In genomic region chr20:18157102-18157501, GRCh38 we compare ENCODE assay signal across 17 cellular contexts. TPM values are rescaled to one million over a fixed set of nuclear protein-coding genes. Genes with fewer than 3 reads are reported as not detected.
A peak's percentile ranks its signal among the peaks of the same experiment; 100 is the strongest.
DNase-seq lines count a peak whose midpoint lies in the region; ATAC-seq and TF ChIP-seq lines count a peak whose summit lies in the region.
"Had no signal": no experiment of that assay in that cellular context is flagged by ENCODE, and none has a peak within 500 bp of the region (broad histone marks: within the 10 kb centered on the region; RNA-seq: fewer than 3 reads in every experiment).

No MANE protein-coding gene starts in this region.

- peaks cover 16 to 50% of the 10 kb centered on the region in 2 experiments for H3K36me3 ChIP-seq in HEK293 (ENCODE audit: control insufficient read depth in 2 of 2, insufficient read depth in 1 of 2, low read length in 2 of 2)

- H3K4me1 Mint-ChIP-seq in activated T-cell treated with anti-CD3 and anti-CD28 coated beads, Interleukin-2, amount 50 U/mL, for 72 hours (ENCODE audit: low read depth): no peaks in the 10 kb centered on the region
- peaks cover 0 to 6% (median 5%) of the 10 kb centered on the region in 3 donors for H3K4me1 Mint-ChIP-seq in T-cell
- H3K4me1 Mint-ChIP-seq: GM23338, H9 had no signal

- no peaks in the 10 kb centered on the region for H3K4me1 ChIP-seq in HEK293 (ENCODE audit: control insufficient read depth, insufficient read depth, low read length)

- no peaks in the 10 kb centered on the region for H3K9me3 ChIP-seq in HEK293 (ENCODE audit: control insufficient read depth, insufficient read depth, low read depth, low read length)
- H3K9me3 ChIP-seq: Caco-2 had no signal

- H3K4me3 ChIP-seq in HEK293 (ENCODE audit: low read depth, low read length): no peak overlapping the region
- H3K4me3 ChIP-seq: GM12878, GM23338 had no signal

- ATAC-seq in activated T-cell treated with anti-CD3 and anti-CD28 coated beads, Interleukin-2, amount 50 U/mL, for 72 hours (replicated peaks in 1 of 2): no peak
- no peak for ATAC-seq in GM18502 (IDR thresholded peaks at IDR 0.05; ENCODE audit: poor library complexity, unreplicated experiment)
- ATAC-seq in T-cell (replicated peaks in 1 of 4): no peak
- ATAC-seq: CD8-positive, alpha-beta T cell; GM12878; GM23338; HCT116 had no signal

- CTCF ChIA-PET in HEK293 (lab: Yijun Ruan, JAX): no interaction called here
- CTCF ChIA-PET in T-cell (lab: Charles Lee): no interaction called here

- no peak overlapping the region for H3K27ac ChIP-seq in HEK293 (ENCODE audit: extremely low read depth, low read depth, low read length)

- H3K36me3 Mint-ChIP-seq in activated T-cell treated with anti-CD3 and anti-CD28 coated beads, Interleukin-2, amount 50 U/mL, for 72 hours (ENCODE audit: insufficient read depth in 2 of 2): peaks cover 0 to 10% of the 10 kb centered on the region in 2 donors
- H3K36me3 Mint-ChIP-seq in T-cell: peaks cover 55% of the 10 kb centered on the region

- H3K9me3 Mint-ChIP-seq in activated T-cell treated with anti-CD3 and anti-CD28 coated beads, Interleukin-2, amount 50 U/mL, for 72 hours: no peaks in the 10 kb centered on the region
- no peaks in the 10 kb centered on the region for H3K9me3 Mint-ChIP-seq in T-cell
- H3K9me3 Mint-ChIP-seq: CD8-positive, alpha-beta T cell; GM23338; H9; HFFc6 had no signal

- H3K4me3 Mint-ChIP-seq in activated T-cell treated with anti-CD3 and anti-CD28 coated beads, Interleukin-2, amount 50 U/mL, for 72 hours: no peak overlapping the region
- no peak overlapping the region for H3K4me3 Mint-ChIP-seq in T-cell
- H3K4me3 Mint-ChIP-seq: CD8-positive, alpha-beta T cell; GM23338; H9; HFFc6 had no signal

- no peak for TF ChIP-seq CTCF in HEK293 (tag by site-specific recombination; IDR thresholded peaks at IDR 0.05)

- DNase-seq in activated T-cell treated with anti-CD3 and anti-CD28 coated beads, Interleukin-2, amount 50 U/mL, for 72 hours: no peak
- DNase-seq in activated T-cell treated with anti-CD3 and anti-CD28 coated beads, Interleukin-2, amount 50 U/mL, for 48 hours: no peak
- DNase-seq in left kidney (ENCODE audit: low read depth, low spot score) (peak; percentile 54), T-cell (no peak)
- DNase-seq: C1 segment of cervical spinal cord; Caco-2; CD8-positive, alpha-beta T cell; DMS153; DND-41; GDM1; H9; HFFc6 had no signal

- POLR2A ChIA-PET in HEK293 (lab: Yijun Ruan, JAX) (no interaction called here), T-cell (lab: Charles Lee) (no interaction called here)

- peak overlapping the region; percentile 1 for H3K27ac Mint-ChIP-seq in activated T-cell treated with anti-CD3 and anti-CD28 coated beads, Interleukin-2, amount 50 U/mL, for 72 hours
- H3K27ac Mint-ChIP-seq in T-cell: no peak overlapping the region
- H3K27ac Mint-ChIP-seq: CD8-positive, alpha-beta T cell; GM23338; HFFc6 had no signal

- H3K27me3 Mint-ChIP-seq in activated T-cell treated with anti-CD3 and anti-CD28 coated beads, Interleukin-2, amount 50 U/mL, for 72 hours (ENCODE audit: low read depth): no peaks in the 10 kb centered on the region
- no peaks in the 10 kb centered on the region for H3K27me3 Mint-ChIP-seq in T-cell

TF ChIP-seq in HEK293, 187 proteins besides CTCF, POLR2A, EP300 and RAD21:
- TF ChIP-seq GLIS1 (tag by site-specific recombination; IDR thresholded peaks at IDR 0.05) (peak; percentile 67), ZNF416 (tag by site-specific recombination; IDR thresholded peaks at IDR 0.05) (no peak), YY2 (tag by site-specific recombination; IDR thresholded peaks at IDR 0.05) (no peak), ZFP37 (tag by site-specific recombination; IDR thresholded peaks at IDR 0.05) (no peak)

RNA-seq across cellular contexts. Expression of gene KAT14, which starts 19.4 kb away (rescaled TPM):
- 10 to 100 TPM; 12.4 to 16.2 TPM for total RNA-seq in activated T-cell treated with anti-CD3 and anti-CD28 coated beads, Interleukin-2, amount 50 U/mL, for 72 hours
- total RNA-seq in T-cell: 10 to 100 TPM; 11.3 to 22.2 (median 20.5) TPM

RNA-seq across cellular contexts. Expression of gene PET117, which starts 19.4 kb away (rescaled TPM):
- total RNA-seq in activated T-cell treated with anti-CD3 and anti-CD28 coated beads, Interleukin-2, amount 50 U/mL, for 72 hours: 10 to 100 TPM in 1 of 2 donors, 1 to 10 TPM in 1; 9.7 to 10.2 TPM
- total RNA-seq in T-cell: 10 to 100 TPM in 4 of 5 donors, 1 to 10 TPM in 1; 10.0 to 15.6 (median 13.4) TPM
